Comparison of ENCODE assay signal across 1 cellular context in the genomic region with DNA sequence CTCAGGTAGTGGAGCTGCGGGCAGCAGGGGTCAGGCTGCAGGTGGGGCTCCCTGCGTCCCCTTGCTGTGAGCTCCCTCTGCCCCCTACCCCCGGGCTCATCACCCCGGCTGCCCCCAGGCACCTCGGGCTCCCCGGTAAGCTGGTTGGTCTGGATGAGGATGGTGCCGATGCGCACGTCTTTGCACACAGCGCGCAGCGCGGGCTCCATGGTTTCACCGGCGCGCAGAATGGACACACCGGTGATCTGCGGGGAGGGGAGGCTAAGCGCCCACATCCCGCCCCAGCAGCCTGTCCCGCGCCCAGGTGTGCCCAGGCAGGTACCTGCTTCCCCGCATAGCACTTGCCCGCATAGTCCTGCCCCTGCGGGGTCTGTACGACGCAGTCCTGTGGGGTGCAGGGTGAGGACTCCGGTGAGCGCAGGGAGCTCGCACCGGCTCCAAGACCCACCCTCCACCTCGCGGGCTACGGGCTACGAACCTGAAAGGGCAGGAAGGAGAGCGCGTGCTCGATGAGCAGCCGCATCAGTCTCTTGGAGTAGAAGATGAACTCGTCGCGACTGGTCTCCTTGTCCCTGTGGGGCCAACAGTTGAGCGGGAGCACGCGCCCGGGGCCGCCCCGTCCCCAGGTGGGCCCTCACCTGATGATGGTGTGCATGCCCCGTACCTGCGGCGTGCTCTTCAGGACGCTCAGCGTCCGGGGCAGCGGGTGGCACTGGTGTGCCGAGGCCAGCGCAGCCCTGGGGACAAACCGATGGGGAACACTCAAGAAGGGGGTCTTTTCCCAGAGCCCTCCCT.
TF ChIP-seq lines count a peak whose summit lies in the region.

No MANE protein-coding gene starts in this region.

TF ChIP-seq in HCT116, 20 proteins besides CTCF, POLR2A, EP300 and RAD21 (continued from another document):
- TF ChIP-seq ZBTB33 (IDR thresholded peaks at IDR 0.05; ENCODE audit: extremely low read depth, insufficient replicate concordance, low read length): no peak
- TF ChIP-seq CBX3 (IDR thresholded peaks at IDR 0.05; ENCODE audit: low read depth): no peak
- TF ChIP-seq SRF (IDR thresholded peaks at IDR 0.05; ENCODE audit: low read depth): no peak
- TF ChIP-seq, protein P1, sequence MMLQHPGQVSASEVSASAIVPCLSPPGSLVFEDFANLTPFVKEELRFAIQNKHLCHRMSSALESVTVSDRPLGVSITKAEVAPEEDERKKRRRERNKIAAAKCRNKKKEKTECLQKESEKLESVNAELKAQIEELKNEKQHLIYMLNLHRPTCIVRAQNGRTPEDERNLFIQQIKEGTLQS (IDR thresholded peaks at IDR 0.05): no peak
- TF ChIP-seq SP1 (IDR thresholded peaks at IDR 0.05; ENCODE audit: low read depth): no peak
